1 cellular context compared by ENCODE assay signal in the genomic region with DNA sequence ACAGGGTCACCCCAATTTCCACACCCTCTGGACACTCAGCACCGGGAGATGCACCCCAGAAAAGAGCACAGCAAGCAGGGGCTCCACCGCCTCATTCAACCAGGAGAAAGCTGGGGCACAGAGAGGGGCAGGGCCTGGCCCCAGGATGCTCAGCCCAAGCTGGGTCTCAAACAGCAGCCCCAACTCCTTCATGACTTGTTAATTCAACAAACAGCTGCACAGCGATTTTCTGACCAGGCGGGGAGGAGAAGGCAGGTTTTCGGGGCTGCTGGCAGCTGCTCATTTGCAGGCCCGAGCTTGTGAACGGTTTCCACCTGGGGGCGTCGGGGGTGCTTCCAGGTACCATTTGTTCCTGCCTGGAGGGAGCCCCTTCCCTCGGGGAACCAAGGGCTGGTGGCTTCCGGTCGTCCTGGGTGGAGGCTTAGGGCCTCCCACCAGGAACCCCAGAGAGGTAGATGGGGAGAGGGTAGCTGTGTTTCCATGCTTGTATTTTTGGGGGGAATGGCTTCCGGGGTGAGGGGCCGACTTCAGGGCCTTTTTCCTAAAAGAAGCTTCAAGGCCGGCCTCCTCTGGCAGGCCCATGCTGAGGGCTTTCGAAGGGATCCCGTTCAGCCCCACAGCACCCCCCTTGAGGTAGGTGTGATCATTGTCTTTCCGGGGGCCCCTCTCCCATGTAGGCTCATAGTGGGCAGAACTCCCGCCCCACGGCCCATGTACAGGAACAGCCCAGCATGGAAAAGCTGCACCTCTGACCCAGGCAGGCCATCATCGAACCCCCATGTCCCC.
TF ChIP-seq lines count a peak whose summit lies in the region.

No MANE protein-coding gene starts in this region.

TF ChIP-seq in K562, 482 proteins besides CTCF, POLR2A, EP300 and RAD21:
- TF ChIP-seq MAFF (IDR thresholded peaks at IDR 0.05; ENCODE audit: low read length) (no peak), ZFP36 (IDR thresholded peaks at IDR 0.05; ENCODE audit: low read depth, low read length, partially characterized antibody) (peak; percentile 53), PRDM10 (IDR thresholded peaks at IDR 0.05; ENCODE audit: partially characterized antibody) (peak; percentile 3)
